In the genomic region with DNA sequence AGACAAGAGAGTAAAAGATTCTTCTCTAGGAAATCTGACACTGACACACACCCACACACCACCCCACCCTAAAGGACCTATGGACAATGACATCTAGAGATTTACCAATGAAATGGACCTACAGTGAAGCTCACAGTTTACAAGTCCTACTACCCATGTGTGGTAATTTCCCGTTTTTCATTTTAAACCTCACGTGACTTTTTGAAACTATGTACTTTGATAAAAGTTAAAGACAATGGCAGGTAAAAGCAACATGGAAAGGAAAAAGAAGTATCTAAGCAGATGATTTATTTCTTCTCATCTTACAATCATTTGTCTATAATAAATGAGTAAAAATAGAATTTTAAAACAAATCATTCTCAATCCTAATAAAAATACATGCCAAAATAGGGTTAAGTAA, we compare ENCODE assay signal across 19 cellular contexts. TPM values are rescaled to one million over a fixed set of nuclear protein-coding genes. Genes with fewer than 3 reads are reported as not detected.
A peak's percentile ranks its signal among the peaks of the same experiment; 100 is the strongest.
DNase-seq lines count a peak whose midpoint lies in the region; ATAC-seq, FAIRE-seq and TF ChIP-seq lines count a peak whose summit lies in the region.
"Had no signal": no experiment of that assay in that cellular context is flagged by ENCODE, and none has a peak within 500 bp of the region (broad histone marks: within the 10 kb centered on the region; RNA-seq: fewer than 3 reads in every experiment).

No MANE protein-coding gene starts in this region.

- no peak for DNase-seq in H9
- DNase-seq in WTC11 (ENCODE audit: low spot score) = no peak
- DNase-seq in neural crest cell (ENCODE audit: low read depth, low spot score) = no peak
- no peak for DNase-seq in omental fat pad (ENCODE audit: low spot score)
- no peak for DNase-seq in activated CD4-positive, alpha-beta T cell treated with anti-CD3 and anti-CD28 coated beads for 1 hour
- no peak for DNase-seq in islet precursor cell
- DNase-seq: Calu3; CD4-positive, alpha-beta memory T cell; DMS79 treated with DMSO at 0.1 percent for 48 hours; GOT3; Kasumi-1; KG1 had no signal

- FAIRE-seq in G401.6 (lab: Jason Lieb, UNC) = peak; percentile 23
- FAIRE-seq: A204.1, GM12891 had no signal

- H3K9ac ChIP-seq in H9 (ENCODE audit: extremely low read depth, insufficient read length, low read length) = no peak overlapping the region
- H3K9ac ChIP-seq: BLaER1 had no signal

- WGBS in H9 (ENCODE audit: extremely low coverage, insufficient read length, low lambda C conversion rate) = no CpG with 5 or more reads among the region's 2 CpGs

- H3K9me3 ChIP-seq in H9 (ENCODE audit: control insufficient read depth, low read depth, low read length) = no peaks in the 10 kb centered on the region
- H3K9me3 ChIP-seq: BLaER1 had no signal

- no peak; the same call in 1 of the 2 replicates for ATAC-seq in WTC11
- ATAC-seq in omental fat pad (ENCODE audit: low FRiP score) = no peak
- ATAC-seq in HG03354 (IDR thresholded peaks at IDR 0.05; ENCODE audit: poor library complexity, severe bottlenecking, unreplicated experiment) = no peak

- peaks cover 0 to 5% of the 10 kb centered on the region in 2 experiments; a peak in 2 of 5 replicates for H3K9me3 Mint-ChIP-seq in H9
- no peaks in the 10 kb centered on the region for H3K9me3 Mint-ChIP-seq in WTC11
- no peaks in the 10 kb centered on the region for H3K9me3 Mint-ChIP-seq in neural crest cell
- H3K9me3 Mint-ChIP-seq: CD14-positive monocyte; CD4-positive, alpha-beta memory T cell; IgD-negative memory B cell had no signal

- H4K20me1 ChIP-seq in H9 (ENCODE audit: control insufficient read depth, insufficient read depth, insufficient read length) = no peaks in the 10 kb centered on the region

- peak overlapping the region; percentile 39 for H3K27ac ChIP-seq in H9 (ENCODE audit: insufficient read length, low read depth, low read length)
- H3K27ac ChIP-seq: BLaER1 had no signal

- no peaks in the 10 kb centered on the region for H3K79me1 ChIP-seq in H9 (ENCODE audit: insufficient read depth, low read depth, low read length, poor library complexity, severe bottlenecking)

- no peaks in the 10 kb centered on the region for H3K23me2 ChIP-seq in H9 (ENCODE audit: insufficient read length, low read depth, low read length, poor library complexity, severe bottlenecking)

- H2BK5ac ChIP-seq in H9 (ENCODE audit: insufficient read length, low read length) = no peak overlapping the region

- H3K27ac Mint-ChIP-seq in H9 = peak overlapping the region; percentile 29 to 71 (median 40); a peak in 6 of 7 replicates
- peak overlapping the region; percentile 74 for H3K27ac Mint-ChIP-seq in WTC11
- H3K27ac Mint-ChIP-seq in neural crest cell (ENCODE audit: unreplicated experiment) = peak overlapping the region; percentile 37
- H3K27ac Mint-ChIP-seq: IgD-negative memory B cell had no signal

- H3K56ac ChIP-seq in H9 (ENCODE audit: insufficient read length, low read depth, low read length) = no peak overlapping the region

- no peaks in the 10 kb centered on the region for H3K27me3 Mint-ChIP-seq in H9 (ENCODE audit: low read depth)
- no peaks in the 10 kb centered on the region; the same call in 1 of the 2 replicates for H3K27me3 Mint-ChIP-seq in WTC11 (ENCODE audit: low read depth)
- no peaks in the 10 kb centered on the region for H3K27me3 Mint-ChIP-seq in neural crest cell (ENCODE audit: low read depth)
- H3K27me3 Mint-ChIP-seq: CD4-positive, alpha-beta memory T cell; IgD-negative memory B cell had no signal

- no peaks in the 10 kb centered on the region for H3K4me1 ChIP-seq in H9 (ENCODE audit: insufficient read depth, low read length)
- H3K4me1 ChIP-seq: BLaER1 had no signal

- no peak overlapping the region for H2BK12ac ChIP-seq in H9 (ENCODE audit: insufficient read length, low read depth, low read length)

- H3K18ac ChIP-seq in H9 (ENCODE audit: insufficient read length, low read depth, low read length) = no peak overlapping the region

- no peak overlapping the region; a peak in 1 of 5 replicates for H3K4me3 Mint-ChIP-seq in H9
- H3K4me3 Mint-ChIP-seq in WTC11 = no peak overlapping the region
- H3K4me3 Mint-ChIP-seq in neural crest cell = no peak overlapping the region
- H3K4me3 Mint-ChIP-seq: CD14-positive monocyte; CD4-positive, alpha-beta memory T cell; IgD-negative memory B cell had no signal

- no peak overlapping the region for H2AFZ ChIP-seq in H9 (ENCODE audit: low read length)

- H4K8ac ChIP-seq in H9 (replicated peaks; ENCODE audit: insufficient read length, low read depth, low read length) = no peak overlapping the region

- no peak overlapping the region for H2BK20ac ChIP-seq in H9 (ENCODE audit: low read depth, low read length, poor library complexity, severe bottlenecking)

- TF ChIP-seq CTCF in H9 (conservative IDR thresholded peaks at IDR 0.05) (no peak), WTC11 (IDR thresholded peaks at IDR 0.05) (no peak), neural crest cell (conservative IDR thresholded peaks at IDR 0.05) (no peak), omental fat pad (IDR thresholded peaks at IDR 0.05) (no peak)

- no peaks in the 10 kb centered on the region for H3K27me3 ChIP-seq in H9 (ENCODE audit: insufficient read depth, low read length)
- H3K27me3 ChIP-seq: BLaER1 had no signal

- H2BK120ac ChIP-seq in H9 (ENCODE audit: low read depth, low read length, poor library complexity, severe bottlenecking) = no peak overlapping the region

- CTCF ChIA-PET in WTC11 (lab: Charles Lee) = no interaction called here

- H4K91ac ChIP-seq in H9 (ENCODE audit: insufficient read length, low read depth, low read length) = no peak overlapping the region

- H3K4ac ChIP-seq in H9 (ENCODE audit: low read depth, low read length) = no peak overlapping the region

- H2AK5ac ChIP-seq in H9 (ENCODE audit: insufficient read length, low read length) = no peak overlapping the region

- H3K4me1 Mint-ChIP-seq in H9 (peaks cover 14% of the 10 kb centered on the region in 2 experiments), WTC11 (peaks cover 14% of the 10 kb centered on the region), neural crest cell (peaks cover 7% of the 10 kb centered on the region)
- H3K4me1 Mint-ChIP-seq: CD14-positive monocyte had no signal

- H3K36me3 Mint-ChIP-seq in H9 (ENCODE audit: insufficient read depth in 1 of 3, low read depth in 3 of 3) (peaks cover 26 to 52% (median 43%) of the 10 kb centered on the region in 3 experiments), WTC11 (peaks cover 40% of the 10 kb centered on the region), neural crest cell (ENCODE audit: low read depth) (peaks cover 23% of the 10 kb centered on the region)

- POLR2A ChIA-PET in WTC11 (lab: Charles Lee) = no interaction called here

- no peak overlapping the region for H3K23ac ChIP-seq in H9 (ENCODE audit: insufficient read length, low read depth, low read length)

- no peak overlapping the region for H3K14ac ChIP-seq in H9 (ENCODE audit: insufficient read depth, low read length)

- no peak overlapping the region for H3K4me2 ChIP-seq in H9 (ENCODE audit: insufficient read depth, insufficient read length, low read length)
- H3K4me2 ChIP-seq: BLaER1 had no signal

- H4K5ac ChIP-seq in H9 (ENCODE audit: insufficient read length, low read depth, low read length) = no peak overlapping the region

- peaks cover 5% of the 10 kb centered on the region; the same call in 1 of the 2 replicates for H3K79me2 ChIP-seq in H9 (ENCODE audit: insufficient read depth, low read length)

- no peak overlapping the region for H3T11ph ChIP-seq in H9 (ENCODE audit: low read length)

- no peak overlapping the region for H2BK15ac ChIP-seq in H9 (ENCODE audit: low read depth, low read length)

TF ChIP-seq in WTC11, 78 proteins besides CTCF, POLR2A, EP300 and RAD21:
- TF ChIP-seq, protein P1, sequence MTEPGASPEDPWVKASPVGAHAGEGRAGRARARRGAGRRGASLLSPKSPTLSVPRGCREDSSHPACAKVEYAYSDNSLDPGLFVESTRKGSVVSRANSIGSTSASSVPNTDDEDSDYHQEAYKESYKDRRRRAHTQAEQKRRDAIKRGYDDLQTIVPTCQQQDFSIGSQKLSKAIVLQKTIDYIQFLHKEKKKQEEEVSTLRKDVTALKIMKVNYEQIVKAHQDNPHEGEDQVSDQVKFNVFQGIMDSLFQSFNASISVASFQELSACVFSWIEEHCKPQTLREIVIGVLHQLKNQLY (CRISPR knock-in tag; IDR thresholded peaks at IDR 0.05) = no peak
- no peak for TF ChIP-seq CBFB (CRISPR knock-in tag; IDR thresholded peaks at IDR 0.05; ENCODE audit: low read depth)
- TF ChIP-seq ZNF317 (CRISPR knock-in tag; IDR thresholded peaks at IDR 0.05; ENCODE audit: borderline replicate concordance, low read depth) = peak; percentile 82

RNA-seq across cellular contexts. Expression of a gene that starts 27.7 kb away (rescaled TPM):
- total RNA-seq in H9 (2021) (41.6 and 43.1 TPM in 2 replicates), WTC11 (2021) (27.5 to 38.7 TPM (median 31.1 TPM) in 3 replicates), neural crest cell (48.6 and 49.9 TPM in 2 replicates), omental fat pad (10 to 100 TPM; 33.5 to 76.1 (median 51.5) TPM)
